ENCODE assay signal across 1 cellular context in genomic region chr12:29390419-29390818, GRCh38.
TF ChIP-seq lines count a peak whose summit lies in the region.
"Not testable (repeated sequence)": the region's sequence is repeated elsewhere in the genome, so short reads cannot be mapped to it uniquely, and the experiment has no call there.

No MANE protein-coding gene starts in this region.

TF ChIP-seq in HepG2, 621 proteins besides CTCF, POLR2A, EP300 and RAD21:
- TF ChIP-seq ARID5B (CRISPR knock-in tag; IDR thresholded peaks at IDR 0.05) (peak; percentile 28; the same call in 1 of the 2 replicates), ELF3 (CRISPR knock-in tag; IDR thresholded peaks at IDR 0.05) (0 out of 2 replicates have a peak, but pooled peaks have one; percentile 11), SOX5 (CRISPR knock-in tag; IDR thresholded peaks at IDR 0.05; ENCODE audit: borderline replicate concordance) (peak; percentile 48; the same call in 1 of the 2 replicates), FOXP1 (CRISPR knock-in tag; IDR thresholded peaks at IDR 0.05) (peak; percentile 90), ZNF281 (CRISPR knock-in tag; IDR thresholded peaks at IDR 0.05; ENCODE audit: borderline replicate concordance) (peak; percentile 80; the same call in 1 of the 2 replicates), SOX13 (CRISPR knock-in tag; conservative IDR thresholded peaks at IDR 0.05 in 1 of 2, IDR thresholded peaks at IDR 0.05 in 1 of 2) (peak in 1 of 2 experiments; percentile 29; a peak in 1 of 4 replicates), FOXA3 (CRISPR knock-in tag; IDR thresholded peaks at IDR 0.05) (peak; percentile 55), FOXP4 (CRISPR knock-in tag; IDR thresholded peaks at IDR 0.05) (peak; percentile 67), MIXL1 (CRISPR knock-in tag; IDR thresholded peaks at IDR 0.05) (0 out of 2 replicates have a peak, but pooled peaks have one; percentile 16), HOMEZ (CRISPR knock-in tag; IDR thresholded peaks at IDR 0.05; ENCODE audit: low read depth) (peak; percentile 25; the same call in 1 of the 2 replicates), FOSL2 (CRISPR knock-in tag; IDR thresholded peaks at IDR 0.05) (peak; percentile 64), FOXK1 (CRISPR knock-in tag; IDR thresholded peaks at IDR 0.05; ENCODE audit: borderline replicate concordance, low read depth) (peak; percentile 20; the same call in 1 of the 2 replicates), ETV5 (CRISPR knock-in tag; IDR thresholded peaks at IDR 0.05; ENCODE audit: borderline replicate concordance) (peak; percentile 37; the same call in 1 of the 2 replicates), MED1 (CRISPR knock-in tag; IDR thresholded peaks at IDR 0.05) (0 out of 2 replicates have a peak, but pooled peaks have one; percentile 15), SAP130 (CRISPR knock-in tag; IDR thresholded peaks at IDR 0.05; ENCODE audit: low read depth) (0 out of 2 replicates have a peak, but pooled peaks have one; percentile 32)
- TF ChIP-seq FOXP1, SOX13 (IDR thresholded peaks at IDR 0.05): not testable (repeated sequence)
